Comparison of ENCODE assay signal across 18 cellular contexts in genomic region chr9:71985070-71985956, GRCh38.
DNase-seq lines count a peak whose midpoint lies in the region; ATAC-seq and TF ChIP-seq lines count a peak whose summit lies in the region.
"Had no signal": no experiment of that assay in that cellular context is flagged by ENCODE, and none has a peak within 500 bp of the region (broad histone marks: within the 10 kb centered on the region; RNA-seq: fewer than 3 reads in every experiment).

No MANE protein-coding gene starts in this region.

- 0 out of 2 replicates have a peak overlapping the region, but pooled peaks have one; percentile 12 for H3K27ac ChIP-seq in PC-3 (ENCODE audit: low read length)
- H3K27ac ChIP-seq: brain microvascular endothelial cell, tibial artery had no signal

- no TSS peak for BruUV-seq in PC-3 (replicated peaks; lab: Mats Ljungman, UMichigan)

- no peaks in the 10 kb centered on the region for H3K79me2 ChIP-seq in PC-3 (ENCODE audit: low read length)

- peak overlapping the region; percentile 46 for H2AFZ ChIP-seq in PC-3 (ENCODE audit: low read length)

- peaks cover 7% of the 10 kb centered on the region; the same call in 1 of the 2 replicates for H3K36me3 Mint-ChIP-seq in HFFc6 (ENCODE audit: low read depth)
- peaks cover 2% of the 10 kb centered on the region for H3K36me3 Mint-ChIP-seq in activated CD4-positive, alpha-beta memory T cell treated with anti-CD3 and anti-CD28 coated beads for 36 hours
- H3K36me3 Mint-ChIP-seq: activated naive CD4-positive, alpha-beta T cell treated with anti-CD3 and anti-CD28 coated beads, Interleukin-2, amount 50 U/mL, for 72 hours had no signal

- H3K4me1 ChIP-seq in PC-3 (ENCODE audit: insufficient read depth, low read length), result peaks cover 31% of the 10 kb centered on the region

- CTCF ChIA-PET in PC-3 (lab: Charles Lee), result interaction anchor here (1.1 kb wide), 2 partner anchors 39 to 53 kb away, joined by 4 read pairs; no protein-coding TSS in a partner anchor
- CTCF ChIA-PET in activated CD4-positive, alpha-beta memory T cell treated with anti-CD3 and anti-CD28 coated beads for 36 hours (lab: Charles Lee), result no interaction called here

- H3K9me3 ChIP-seq in PC-3 (ENCODE audit: low read length), result no peaks in the 10 kb centered on the region
- H3K9me3 ChIP-seq: tibial artery had no signal

- intact Hi-C loops in PC-3 (cut with micrococcal nuclease), result loop anchor here (5.0 kb wide), 1 partner anchor 37 kb away; no protein-coding TSS in a partner anchor
- intact Hi-C loops in activated CD4-positive, alpha-beta memory T cell treated with anti-CD3 and anti-CD28 coated beads for 36 hours (cut with micrococcal nuclease), result no loop called here

- H3K9me3 Mint-ChIP-seq in HFFc6, result no peaks in the 10 kb centered on the region
- no peaks in the 10 kb centered on the region for H3K9me3 Mint-ChIP-seq in activated CD4-positive, alpha-beta memory T cell treated with anti-CD3 and anti-CD28 coated beads for 36 hours
- H3K9me3 Mint-ChIP-seq: activated naive CD4-positive, alpha-beta T cell treated with anti-CD3 and anti-CD28 coated beads, Interleukin-2, amount 50 U/mL, for 72 hours; activated T-cell treated with anti-CD3 and anti-CD28 coated beads, Interleukin-2, amount 50 U/mL, for 24 hours had no signal

- POLR2A ChIA-PET in PC-3 (lab: Charles Lee; ENCODE audit: unreplicated experiment), result no interaction called here
- POLR2A ChIA-PET in activated CD4-positive, alpha-beta memory T cell treated with anti-CD3 and anti-CD28 coated beads for 36 hours (lab: Charles Lee), result no interaction called here

- no peak overlapping the region for H3K27ac Mint-ChIP-seq in HFFc6
- H3K27ac Mint-ChIP-seq in activated CD4-positive, alpha-beta memory T cell treated with anti-CD3 and anti-CD28 coated beads for 36 hours, result no peak overlapping the region
- H3K27ac Mint-ChIP-seq: activated naive CD4-positive, alpha-beta T cell treated with anti-CD3 and anti-CD28 coated beads, Interleukin-2, amount 50 U/mL, for 72 hours; activated T-cell treated with anti-CD3 and anti-CD28 coated beads, Interleukin-2, amount 50 U/mL, for 24 hours had no signal

- no peak overlapping the region for H3K9ac ChIP-seq in PC-3 (ENCODE audit: low read length)

- H3K9me2 ChIP-seq in PC-3 (replicated peaks; ENCODE audit: low read length), result no peaks in the 10 kb centered on the region

- H3K27me3 Mint-ChIP-seq in HFFc6 (ENCODE audit: insufficient read depth), result no peaks in the 10 kb centered on the region
- H3K27me3 Mint-ChIP-seq in activated CD4-positive, alpha-beta memory T cell treated with anti-CD3 and anti-CD28 coated beads for 36 hours, result no peaks in the 10 kb centered on the region
- H3K27me3 Mint-ChIP-seq: activated T-cell treated with anti-CD3 and anti-CD28 coated beads, Interleukin-2, amount 50 U/mL, for 24 hours had no signal

- no peaks in the 10 kb centered on the region for H3F3A ChIP-seq in PC-3 (ENCODE audit: low read length, unreplicated experiment)

- ATAC-seq in PC-3, result peak; percentile 49
- ATAC-seq in GM21360 (IDR thresholded peaks at IDR 0.05; ENCODE audit: unreplicated experiment), result no peak
- ATAC-seq: activated naive CD4-positive, alpha-beta T cell treated with anti-CD3 and anti-CD28 coated beads, Interleukin-2, amount 50 U/mL, for 72 hours had no signal

- no peak overlapping the region for H3K4me3 Mint-ChIP-seq in HFFc6
- H3K4me3 Mint-ChIP-seq in activated CD4-positive, alpha-beta memory T cell treated with anti-CD3 and anti-CD28 coated beads for 36 hours, result no peak overlapping the region
- H3K4me3 Mint-ChIP-seq: activated T-cell treated with anti-CD3 and anti-CD28 coated beads, Interleukin-2, amount 50 U/mL, for 24 hours had no signal

- peak; percentile 17; the same call in 1 of the 2 replicates for TF ChIP-seq CTCF in HFFc6 (IDR thresholded peaks at IDR 0.05)
- peak; percentile 42 for TF ChIP-seq CTCF in PC-3 (conservative IDR thresholded peaks at IDR 0.05; ENCODE audit: low read depth, low read length)

- DNase-seq in HFFc6 (no peak), PC-3 (peak; percentile 43), iPS DF 19.7 (ENCODE audit: low read depth, low spot score) (peak; percentile 82), renal cortical epithelial cell (ENCODE audit: low read depth) (peak; percentile 20), RPMI8226 (no peak)
- no peak for DNase-seq in activated CD4-positive, alpha-beta memory T cell treated with anti-CD3 and anti-CD28 coated beads for 36 hours
- no peak for DNase-seq in activated CD4-positive, alpha-beta T cell treated with anti-CD3 and anti-CD28 coated beads for 48 hours
- DNase-seq: activated T-cell treated with anti-CD3 and anti-CD28 coated beads, Interleukin-2, amount 50 U/mL, for 24 hours; C1 segment of cervical spinal cord; DND-41; effector CD4-positive, alpha-beta T cell; NCI-H1417; stimulated activated CD4-positive, alpha-beta T cell treated with anti-CD3 and anti-CD28 coated beads, Interleukin-4, amount 100 ng/mL, for 4 hours; T-helper 9 cell; tibial artery had no signal

- H3K4me3 ChIP-seq in PC-3 (ENCODE audit: low read length), result no peak overlapping the region
- H3K4me3 ChIP-seq: tibial artery had no signal

- H3K4me2 ChIP-seq in PC-3 (ENCODE audit: low read length), result peak overlapping the region; percentile 21; the same call in 1 of the 2 replicates

- H3K36me3 ChIP-seq in PC-3 (ENCODE audit: low read depth, low read length), result no peaks in the 10 kb centered on the region
- H3K36me3 ChIP-seq: brain microvascular endothelial cell had no signal

- peaks cover 23% of the 10 kb centered on the region for H3K4me1 Mint-ChIP-seq in HFFc6 (ENCODE audit: low read depth)
- H3K4me1 Mint-ChIP-seq in activated CD4-positive, alpha-beta memory T cell treated with anti-CD3 and anti-CD28 coated beads for 36 hours (ENCODE audit: low read depth), result no peaks in the 10 kb centered on the region

- no peaks in the 10 kb centered on the region for H4K20me1 ChIP-seq in PC-3 (ENCODE audit: low read length)

- H3K27me3 ChIP-seq in PC-3 (ENCODE audit: low read length), result no peaks in the 10 kb centered on the region
- H3K27me3 ChIP-seq: brain microvascular endothelial cell, tibial artery had no signal

Comparison
In these comparisons a context has a peak if more than half of its experiments do, and no peak if none do; other contexts are left out.
1. DNase-seq: peak in PC-3 (single experiment), iPS DF 19.7 (single experiment) and renal cortical epithelial cell (single experiment); none in HFFc6 (single experiment), activated CD4-positive, alpha-beta memory T cell treated with anti-CD3 and anti-CD28 coated beads for 36 hours (single experiment), RPMI8226 (single experiment) and activated CD4-positive, alpha-beta T cell treated with anti-CD3 and anti-CD28 coated beads for 48 hours (single experiment).